Comparison of ENCODE assay signal across 25 cellular contexts in the genomic region with DNA sequence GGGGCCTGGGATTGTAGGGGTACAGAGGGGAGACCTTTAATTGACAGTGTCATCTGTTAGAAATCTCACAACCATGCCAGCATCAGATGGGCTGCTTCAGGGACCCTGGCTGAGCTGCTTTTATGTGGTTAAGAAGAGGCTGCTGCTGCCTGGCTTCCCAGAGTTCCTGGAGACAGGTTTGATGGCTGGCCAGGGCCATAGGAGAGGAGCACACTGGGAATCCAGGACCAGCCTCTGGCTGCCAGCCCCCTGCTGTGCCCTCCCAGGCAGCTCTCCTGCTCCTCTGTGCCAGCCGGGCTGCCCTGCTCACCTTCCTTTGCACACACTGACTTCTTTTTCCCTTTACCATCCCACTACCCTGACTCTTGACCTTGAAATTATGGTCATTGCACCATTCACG. TPM values are rescaled to one million over a fixed set of nuclear protein-coding genes. Genes with fewer than 3 reads are reported as not detected.
"Had no signal": no experiment of that assay in that cellular context is flagged by ENCODE, and none has a peak within 500 bp of the region (broad histone marks: within the 10 kb centered on the region; RNA-seq: fewer than 3 reads in every experiment).

No MANE protein-coding gene starts in this region.

- H3K27me3 Mint-ChIP-seq: stimulated activated naive CD8-positive, alpha-beta T cell treated with anti-CD3 and anti-CD28 coated beads, Interleukin-15, amount 100 ng/mL, for 72 hours had no signal

- H3K4me1 Mint-ChIP-seq: stimulated activated naive B cell treated with anti-CD40 and anti-IgM and Interleukin-4, amounts not matched to agents 10 μg/mL and 1 μg/mL and 100 μg/mL, for 72 hours had no signal

- H3K27ac ChIP-seq: coronary artery, gastrocnemius medialis, heart right ventricle, sigmoid colon, skin epidermis, testis, tibial nerve had no signal

- H3K36me3 ChIP-seq: gastrocnemius medialis, heart right ventricle, sigmoid colon, tibial nerve had no signal

- FAIRE-seq: islet of Langerhans had no signal

- ATAC-seq: gastrocnemius medialis; heart right ventricle; mucosa of descending colon; natural killer cell treated with Interleukin-12 subunit alpha and Interleukin-12 subunit beta and Interleukin-15 and Interleukin-18, amount 100 ng/mL, for 72 hours; stimulated activated naive B cell treated with anti-CD40 and anti-IgM and Interleukin-4, amounts not matched to agents 10 μg/mL and 1 μg/mL and 100 μg/mL, for 72 hours; stimulated activated naive CD8-positive, alpha-beta T cell treated with anti-CD3 and anti-CD28 coated beads, Interleukin-15, amount 100 ng/mL, for 72 hours had no signal

- H3K27me3 ChIP-seq: sigmoid colon, testis, tibial nerve had no signal

- H3K4me3 ChIP-seq: coronary artery, gastrocnemius medialis, heart right ventricle, mucosa of descending colon, sigmoid colon, skin epidermis, testis, tibial nerve had no signal

- H3K4me3 Mint-ChIP-seq: natural killer cell treated with Interleukin-12 subunit alpha and Interleukin-12 subunit beta and Interleukin-15 and Interleukin-18, amount 100 ng/mL, for 72 hours; stimulated activated naive B cell treated with anti-CD40 and anti-IgM and Interleukin-4, amounts not matched to agents 10 μg/mL and 1 μg/mL and 100 μg/mL, for 72 hours; stimulated activated naive CD8-positive, alpha-beta T cell treated with anti-CD3 and anti-CD28 coated beads, Interleukin-15, amount 100 ng/mL, for 72 hours had no signal

- H3K36me3 Mint-ChIP-seq: natural killer cell treated with Interleukin-12 subunit alpha and Interleukin-12 subunit beta and Interleukin-15 and Interleukin-18, amount 100 ng/mL, for 72 hours; stimulated activated naive B cell treated with anti-CD40 and anti-IgM and Interleukin-4, amounts not matched to agents 10 μg/mL and 1 μg/mL and 100 μg/mL, for 72 hours had no signal

- DNase-seq: effector CD8-positive, alpha-beta T cell; gastrocnemius medialis; heart right ventricle; hypothalamus; kidney glomerular epithelial cell; mucosa of descending colon; posterior cingulate gyrus; sigmoid colon; stimulated activated CD4-positive, alpha-beta T cell treated with anti-CD3 and anti-CD28 coated beads, Interleukin-2, amount 100 ng/mL, for 24 hours; stimulated activated CD4-positive, alpha-beta T cell treated with anti-CD3 and anti-CD28 coated beads, Interleukin-4, amount 100 ng/mL, for 4 hours; stimulated activated naive B cell treated with anti-CD40 and anti-IgM and Interleukin-4, amounts not matched to agents 10 μg/mL and 1 μg/mL and 100 μg/mL, for 72 hours; stimulated activated naive CD8-positive, alpha-beta T cell treated with anti-CD3 and anti-CD28 coated beads, Interleukin-15, amount 100 ng/mL, for 72 hours; testis had no signal

- H3K27ac Mint-ChIP-seq: natural killer cell treated with Interleukin-12 subunit alpha and Interleukin-12 subunit beta and Interleukin-15 and Interleukin-18, amount 100 ng/mL, for 72 hours; stimulated activated naive B cell treated with anti-CD40 and anti-IgM and Interleukin-4, amounts not matched to agents 10 μg/mL and 1 μg/mL and 100 μg/mL, for 72 hours; stimulated activated naive CD8-positive, alpha-beta T cell treated with anti-CD3 and anti-CD28 coated beads, Interleukin-15, amount 100 ng/mL, for 72 hours had no signal

- H3K9me3 Mint-ChIP-seq: natural killer cell treated with Interleukin-12 subunit alpha and Interleukin-12 subunit beta and Interleukin-15 and Interleukin-18, amount 100 ng/mL, for 72 hours; stimulated activated naive CD8-positive, alpha-beta T cell treated with anti-CD3 and anti-CD28 coated beads, Interleukin-15, amount 100 ng/mL, for 72 hours had no signal

- H3K4me1 ChIP-seq: gastrocnemius medialis, heart right ventricle, sigmoid colon, testis, tibial nerve had no signal

- H3K9me3 ChIP-seq: mucosa of descending colon, sigmoid colon, testis, tibial nerve had no signal

RNA-seq across cellular contexts. Expression of gene KRT73, which starts 0.5 kb away (rescaled TPM):
- total RNA-seq: cerebellum, dermis microvascular lymphatic vessel endothelial cell, fibroblast of lung, gastrocnemius medialis, heart right ventricle, mucosa of descending colon, omental fat pad, pulmonary artery endothelial cell, sigmoid colon, subcutaneous adipose tissue, tibial nerve, ureter had no signal

RNA-seq across cellular contexts. Expression of gene KRT72, which starts 17.6 kb away (rescaled TPM):
- total RNA-seq: cerebellum, dermis microvascular lymphatic vessel endothelial cell, fibroblast of lung, gastrocnemius medialis, mucosa of descending colon, pulmonary artery endothelial cell, sigmoid colon, subcutaneous adipose tissue, tibial nerve, ureter had no signal

RNA-seq across cellular contexts. Expression of gene KRT2, which starts 33.1 kb away (rescaled TPM):
- total RNA-seq: dermis microvascular lymphatic vessel endothelial cell; fibroblast of lung; gastrocnemius medialis; heart right ventricle; natural killer cell treated with Interleukin-12 subunit alpha and Interleukin-12 subunit beta and Interleukin-15 and Interleukin-18, amount 100 ng/mL, for 72 hours; omental fat pad; pulmonary artery endothelial cell; sigmoid colon; subcutaneous adipose tissue; testis; tibial nerve; ureter had no signal

RNA-seq across cellular contexts. Expression of gene KRT74, which starts 45.2 kb away (rescaled TPM):
- total RNA-seq: cerebellum; dermis microvascular lymphatic vessel endothelial cell; fibroblast of lung; gastrocnemius medialis; mucosa of descending colon; natural killer cell treated with Interleukin-12 subunit alpha and Interleukin-12 subunit beta and Interleukin-15 and Interleukin-18, amount 100 ng/mL, for 72 hours; omental fat pad; pulmonary artery endothelial cell; sigmoid colon; subcutaneous adipose tissue; tibial nerve had no signal
